1 cellular context compared by ENCODE assay signal in genomic region chr2:61470965-61471904, GRCh38.
TF ChIP-seq lines count a peak whose summit lies in the region.

TSS of gene USP34 (minus strand) at chr2:61471087. CDS start at chr2:61470692, 395 bp downstream.

TF ChIP-seq in HepG2, 621 proteins besides CTCF, POLR2A, EP300 and RAD21 (continued from another document and continues in another):
- peak; percentile 91 for TF ChIP-seq PRDM10 (CRISPR knock-in tag; IDR thresholded peaks at IDR 0.05; ENCODE audit: low read depth)
- TF ChIP-seq NFRKB (IDR thresholded peaks at IDR 0.05), result no peak
- peak; percentile 84 for TF ChIP-seq HOXA3 (CRISPR knock-in tag; IDR thresholded peaks at IDR 0.05)
- peak; percentile 72 for TF ChIP-seq IKZF5 (CRISPR knock-in tag; IDR thresholded peaks at IDR 0.05)
- TF ChIP-seq RARG (CRISPR knock-in tag; IDR thresholded peaks at IDR 0.05; ENCODE audit: low read depth), result no peak; the same call in 1 of the 2 replicates
- peak; percentile 78; the same call in 1 of the 2 replicates for TF ChIP-seq SMAD1 (CRISPR knock-in tag; IDR thresholded peaks at IDR 0.05; ENCODE audit: borderline replicate concordance, low read depth)
- TF ChIP-seq PRMT3 (CRISPR knock-in tag; IDR thresholded peaks at IDR 0.05; ENCODE audit: borderline replicate concordance, low read depth), result no peak
- TF ChIP-seq SUZ12 (IDR thresholded peaks at IDR 0.05; ENCODE audit: low read depth, low read length), result no peak
- TF ChIP-seq DMAP1 (CRISPR knock-in tag; IDR thresholded peaks at IDR 0.05), result peak; percentile 91
- peak; percentile 92; the same call in 1 of the 2 replicates for TF ChIP-seq ZBTB10 (CRISPR knock-in tag; IDR thresholded peaks at IDR 0.05; ENCODE audit: borderline replicate concordance)
- TF ChIP-seq RFXAP (CRISPR knock-in tag; IDR thresholded peaks at IDR 0.05; ENCODE audit: borderline replicate concordance), result peak; percentile 52; the same call in 1 of the 2 replicates
- TF ChIP-seq ZNF12 (CRISPR knock-in tag; IDR thresholded peaks at IDR 0.05), result no peak; the same call in 1 of the 2 replicates
- TF ChIP-seq KDM2A (CRISPR knock-in tag; IDR thresholded peaks at IDR 0.05; ENCODE audit: borderline replicate concordance, low read depth), result peak; percentile 82
- TF ChIP-seq ZSCAN25 (CRISPR knock-in tag; IDR thresholded peaks at IDR 0.05), result peak; percentile 92
- peak; percentile 72 for TF ChIP-seq GMEB1 (CRISPR knock-in tag; IDR thresholded peaks at IDR 0.05; ENCODE audit: borderline replicate concordance)
- TF ChIP-seq ZBTB38 (CRISPR knock-in tag; IDR thresholded peaks at IDR 0.05), result peak; percentile 87; the same call in 1 of the 2 replicates
- peak; percentile 84; the same call in 1 of the 2 replicates for TF ChIP-seq ZGPAT (CRISPR knock-in tag; IDR thresholded peaks at IDR 0.05)
- TF ChIP-seq ZNF704 (CRISPR knock-in tag; IDR thresholded peaks at IDR 0.05; ENCODE audit: borderline replicate concordance), result 0 out of 2 replicates have a peak, but pooled peaks have one; percentile 86
- TF ChIP-seq ZNF552 (CRISPR knock-in tag; IDR thresholded peaks at IDR 0.05; ENCODE audit: borderline replicate concordance), result peak; percentile 84; the same call in 1 of the 2 replicates
- 0 out of 2 replicates have a peak, but pooled peaks have one; percentile 42 for TF ChIP-seq GMEB2 (CRISPR knock-in tag; IDR thresholded peaks at IDR 0.05; ENCODE audit: low read depth)
- TF ChIP-seq HOXA5 (CRISPR knock-in tag; IDR thresholded peaks at IDR 0.05), result peak; percentile 86
- peak; percentile 94 for TF ChIP-seq POLR2AphosphoS5 (IDR thresholded peaks at IDR 0.05; ENCODE audit: low read depth, low read length)
- TF ChIP-seq ZNF570 (CRISPR knock-in tag; IDR thresholded peaks at IDR 0.05; ENCODE audit: borderline replicate concordance), result no peak
- no peak for TF ChIP-seq NR2F1 (CRISPR knock-in tag; IDR thresholded peaks at IDR 0.05)
- peak; percentile 72; the same call in 1 of the 2 replicates for TF ChIP-seq ZBTB39 (CRISPR knock-in tag; IDR thresholded peaks at IDR 0.05)
- TF ChIP-seq SALL1 (CRISPR knock-in tag; IDR thresholded peaks at IDR 0.05), result peak; percentile 82
- no peak for TF ChIP-seq NPAS2 (CRISPR knock-in tag; IDR thresholded peaks at IDR 0.05; ENCODE audit: borderline replicate concordance)
- peak; percentile 90 for TF ChIP-seq ZNF782 (CRISPR knock-in tag; IDR thresholded peaks at IDR 0.05; ENCODE audit: borderline replicate concordance)
- TF ChIP-seq BORCS8-MEF2B (CRISPR knock-in tag; IDR thresholded peaks at IDR 0.05), result peak; percentile 49; the same call in 1 of the 2 replicates
- TF ChIP-seq ZNF263 (CRISPR knock-in tag; IDR thresholded peaks at IDR 0.05), result no peak
- TF ChIP-seq ZNF605 (CRISPR knock-in tag; IDR thresholded peaks at IDR 0.05), result peak; percentile 85
- no peak for TF ChIP-seq ZNF326 (CRISPR knock-in tag; IDR thresholded peaks at IDR 0.05; ENCODE audit: borderline replicate concordance)
- TF ChIP-seq ZNF598 (CRISPR knock-in tag; IDR thresholded peaks at IDR 0.05; ENCODE audit: borderline replicate concordance), result peak; percentile 85
- peak; percentile 85 for TF ChIP-seq MXD3 (CRISPR knock-in tag; IDR thresholded peaks at IDR 0.05)
- TF ChIP-seq ZNF713 (CRISPR knock-in tag; IDR thresholded peaks at IDR 0.05), result no peak
- peak; percentile 3; the same call in 1 of the 2 replicates for TF ChIP-seq ZNF629 (CRISPR knock-in tag; conservative IDR thresholded peaks at IDR 0.05)
- TF ChIP-seq MIER3 (CRISPR knock-in tag; IDR thresholded peaks at IDR 0.05; ENCODE audit: borderline replicate concordance), result peak; percentile 41; the same call in 1 of the 2 replicates
- no peak; the same call in 1 of the 2 replicates for TF ChIP-seq ZFP36L1 (CRISPR knock-in tag; IDR thresholded peaks at IDR 0.05)
- TF ChIP-seq PHF21A (CRISPR knock-in tag; IDR thresholded peaks at IDR 0.05), result peak; percentile 38; the same call in 1 of the 2 replicates
- TF ChIP-seq BATF2 (CRISPR knock-in tag; IDR thresholded peaks at IDR 0.05), result peak; percentile 79; the same call in 1 of the 2 replicates
- peak; percentile 96 for TF ChIP-seq PATZ1 (CRISPR knock-in tag; IDR thresholded peaks at IDR 0.05)
- TF ChIP-seq NFKB2 (CRISPR knock-in tag; IDR thresholded peaks at IDR 0.05; ENCODE audit: borderline replicate concordance), result peak; percentile 57; the same call in 1 of the 2 replicates
